In genomic region chr16:82340531-82340930, GRCh38 we compare ENCODE assay signal across 24 cellular contexts.
"Had no signal": no experiment of that assay in that cellular context is flagged by ENCODE, and none has a peak within 500 bp of the region (broad histone marks: within the 10 kb centered on the region; RNA-seq: fewer than 3 reads in every experiment).

No MANE protein-coding gene starts in this region.

- H3K4me3 Mint-ChIP-seq: activated CD4-positive, alpha-beta T cell treated with anti-CD3 and anti-CD28 coated beads, Interleukin-2, amount 10 ng/mL, durations not matched to agents 7 days and 5 days; activated CD8-positive, alpha-beta memory T cell treated with anti-CD3 and anti-CD28 coated beads, Interleukin-2, amount 10 ng/mL, durations not matched to agents 7 days and 5 days; activated CD8-positive, alpha-beta T cell treated with anti-CD3 and anti-CD28 coated beads for 36 hours; activated naive CD4-positive, alpha-beta T cell treated with anti-CD3 and anti-CD28 coated beads, Interleukin-2, amount 50 U/mL, for 24 hours; naive B cell; nephron progenitor cell; WTC11 had no signal

- H3K4me1 Mint-ChIP-seq: activated CD4-positive, alpha-beta T cell treated with anti-CD3 and anti-CD28 coated beads, Interleukin-2, amount 10 ng/mL, durations not matched to agents 7 days and 5 days; activated CD8-positive, alpha-beta memory T cell treated with anti-CD3 and anti-CD28 coated beads, Interleukin-2, amount 10 ng/mL, durations not matched to agents 7 days and 5 days; activated naive CD4-positive, alpha-beta T cell treated with anti-CD3 and anti-CD28 coated beads, Interleukin-2, amount 50 U/mL, for 24 hours; naive B cell; nephron progenitor cell had no signal

- H3K4me3 ChIP-seq: breast epithelium, heart right ventricle, left lung, lower lobe of right lung, testis, transverse colon had no signal

- H3K27me3 ChIP-seq: breast epithelium, heart right ventricle, left lung, testis, transverse colon had no signal

- H3K36me3 ChIP-seq: breast epithelium, heart right ventricle, left lung, lower lobe of right lung, neutrophil, transverse colon had no signal

- H3K36me3 Mint-ChIP-seq: activated CD8-positive, alpha-beta memory T cell treated with anti-CD3 and anti-CD28 coated beads, Interleukin-2, amount 10 ng/mL, durations not matched to agents 7 days and 5 days; activated naive CD4-positive, alpha-beta T cell treated with anti-CD3 and anti-CD28 coated beads, Interleukin-2, amount 50 U/mL, for 24 hours; naive B cell had no signal

- H3K4me1 ChIP-seq: breast epithelium, left lung, lower lobe of right lung, testis, transverse colon had no signal

- H3K27ac Mint-ChIP-seq: activated CD4-positive, alpha-beta T cell treated with anti-CD3 and anti-CD28 coated beads, Interleukin-2, amount 10 ng/mL, durations not matched to agents 7 days and 5 days; activated CD8-positive, alpha-beta memory T cell treated with anti-CD3 and anti-CD28 coated beads, Interleukin-2, amount 10 ng/mL, durations not matched to agents 7 days and 5 days; activated CD8-positive, alpha-beta T cell treated with anti-CD3 and anti-CD28 coated beads for 36 hours; activated naive CD4-positive, alpha-beta T cell treated with anti-CD3 and anti-CD28 coated beads, Interleukin-2, amount 50 U/mL, for 24 hours; activated T-helper 2 cell treated with anti-CD3 and anti-CD28 coated beads, Interferon-gamma antibody, Interleukin-2, Interleukin-4, amounts not matched to agents 10 μg/mL and 5 μg/mL and 100 μg/mL, durations not matched to agents 14 hours and 24 hours and 36 hours; naive B cell; nephron progenitor cell; WTC11 had no signal

- H3K27ac ChIP-seq: breast epithelium, heart right ventricle, left lung, lower lobe of right lung, neutrophil, testis, transverse colon had no signal

- ATAC-seq: activated CD8-positive, alpha-beta memory T cell treated with anti-CD3 and anti-CD28 coated beads, Interleukin-2, amount 10 ng/mL, durations not matched to agents 7 days and 5 days; activated CD8-positive, alpha-beta T cell treated with anti-CD3 and anti-CD28 coated beads for 36 hours; heart right ventricle; left lung; lower lobe of right lung; right cardiac atrium; WTC11 had no signal

- DNase-seq: activated CD4-positive, alpha-beta T cell treated with anti-CD3 and anti-CD28 coated beads for 1 hour; activated CD4-positive, alpha-beta T cell treated with anti-CD3 and anti-CD28 coated beads, Interleukin-2, amount 10 ng/mL, durations not matched to agents 7 days and 5 days; activated CD8-positive, alpha-beta memory T cell treated with anti-CD3 and anti-CD28 coated beads, Interleukin-2, amount 10 ng/mL, durations not matched to agents 7 days and 5 days; activated CD8-positive, alpha-beta T cell treated with anti-CD3 and anti-CD28 coated beads for 36 hours; activated T-cell treated with anti-CD3 and anti-CD28 coated beads, Interleukin-2, amount 50 U/mL, for 48 hours; central memory CD4-positive, alpha-beta T cell; dermis blood vessel endothelial cell; effector CD8-positive, alpha-beta T cell; heart right ventricle; left lung; lower lobe of right lung; naive B cell; nephron progenitor cell; right cardiac atrium; stimulated activated naive CD4-positive, alpha-beta T cell; testis; transverse colon had no signal

- FAIRE-seq: colon, islet of Langerhans had no signal

- H3K9me3 Mint-ChIP-seq: activated CD4-positive, alpha-beta T cell treated with anti-CD3 and anti-CD28 coated beads, Interleukin-2, amount 10 ng/mL, durations not matched to agents 7 days and 5 days; activated CD8-positive, alpha-beta T cell treated with anti-CD3 and anti-CD28 coated beads for 36 hours; activated naive CD4-positive, alpha-beta T cell treated with anti-CD3 and anti-CD28 coated beads, Interleukin-2, amount 50 U/mL, for 24 hours; activated T-helper 2 cell treated with anti-CD3 and anti-CD28 coated beads, Interferon-gamma antibody, Interleukin-2, Interleukin-4, amounts not matched to agents 10 μg/mL and 5 μg/mL and 100 μg/mL, durations not matched to agents 14 hours and 24 hours and 36 hours had no signal
